10 cellular contexts compared by ENCODE assay signal in the genomic region with DNA sequence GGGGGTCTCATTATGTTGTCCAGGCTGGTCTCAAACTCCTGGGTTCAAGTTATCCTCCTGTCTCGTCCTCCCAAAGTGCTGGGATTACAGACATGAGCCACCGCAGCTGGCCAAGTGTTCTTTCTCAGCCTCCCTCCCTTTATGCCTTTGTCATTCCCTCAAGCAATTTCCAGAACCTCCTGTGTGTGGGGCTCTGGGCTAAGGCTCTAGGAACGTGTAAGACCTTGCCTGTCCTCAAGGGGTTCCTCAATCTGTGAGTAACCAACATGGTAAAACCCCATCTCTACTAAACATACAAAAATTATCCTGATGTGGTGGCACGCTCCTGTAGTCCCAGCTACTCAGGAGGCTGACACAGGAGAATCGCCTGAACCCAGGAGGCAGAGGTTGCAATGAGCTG. TPM values are rescaled to one million over a fixed set of nuclear protein-coding genes. Genes with fewer than 3 reads are reported as not detected.
A peak's percentile ranks its signal among the peaks of the same experiment; 100 is the strongest.
DNase-seq lines count a peak whose midpoint lies in the region; ATAC-seq and TF ChIP-seq lines count a peak whose summit lies in the region.
"Had no signal": no experiment of that assay in that cellular context is flagged by ENCODE, and none has a peak within 500 bp of the region (broad histone marks: within the 10 kb centered on the region; RNA-seq: fewer than 3 reads in every experiment).

No MANE protein-coding gene starts in this region.

- peaks cover 7% of the 10 kb centered on the region for H3K4me1 ChIP-seq in RWPE2 (ENCODE audit: insufficient read depth, poor library complexity, severe bottlenecking)
- H3K4me1 ChIP-seq in mesendoderm (ENCODE audit: control insufficient read depth, low read depth, low read length): no peaks in the 10 kb centered on the region

- no peaks in the 10 kb centered on the region for H3K36me3 ChIP-seq in RWPE2 (ENCODE audit: low read depth)
- H3K36me3 ChIP-seq in mesendoderm (ENCODE audit: control insufficient read depth, insufficient read depth, low read length): no peaks in the 10 kb centered on the region
- H3K36me3 ChIP-seq: MG63 had no signal

- no peak overlapping the region for H3K4me2 ChIP-seq in mesendoderm (ENCODE audit: low read length)

- H2BK5ac ChIP-seq in mesendoderm (ENCODE audit: low read length): no peak overlapping the region

- H3K4me3 ChIP-seq in RWPE2 (ENCODE audit: severe bottlenecking) (no peak overlapping the region), mesendoderm (ENCODE audit: low read length) (no peak overlapping the region)
- H3K4me3 ChIP-seq: MG63, mucosa of descending colon had no signal

- H3K4me3 Mint-ChIP-seq in T-helper 2 cell treated with Interferon-gamma antibody and Interleukin-4, amounts not matched to agents 5 μg/mL and 100 μg/mL, for 36 hours: no peak overlapping the region

- TF ChIP-seq CTCF in RWPE2 (IDR thresholded peaks at IDR 0.05; ENCODE audit: poor library complexity, severe bottlenecking): peak; percentile 14

- H3K27ac ChIP-seq in RWPE2 (ENCODE audit: poor library complexity, severe bottlenecking): no peak overlapping the region
- no peak overlapping the region for H3K27ac ChIP-seq in mesendoderm (ENCODE audit: low read depth, low read length)

- no peaks in the 10 kb centered on the region for H3K79me1 ChIP-seq in mesendoderm (ENCODE audit: low read length)

- no peak overlapping the region for H3K4ac ChIP-seq in mesendoderm (ENCODE audit: low read depth, low read length)

- H2BK120ac ChIP-seq in mesendoderm (ENCODE audit: low read depth, low read length): no peak overlapping the region

- no peak overlapping the region for H3K23ac ChIP-seq in mesendoderm (ENCODE audit: low read length)

- H3K27ac Mint-ChIP-seq in T-helper 2 cell treated with Interferon-gamma antibody and Interleukin-4, amounts not matched to agents 5 μg/mL and 100 μg/mL, for 36 hours: peak overlapping the region; percentile 20

- no peak overlapping the region for H2BK15ac ChIP-seq in mesendoderm (replicated peaks; ENCODE audit: low read depth)

- H3K56ac ChIP-seq in mesendoderm (ENCODE audit: low read length): no peak overlapping the region

- no peak overlapping the region for H2AK5ac ChIP-seq in mesendoderm (ENCODE audit: low read length)

- no peak overlapping the region for H3K9ac ChIP-seq in mesendoderm (ENCODE audit: low read length)

- no peak for DNase-seq in T-helper 2 cell treated with Interferon-gamma antibody and Interleukin-4, amounts not matched to agents 5 μg/mL and 100 μg/mL, for 36 hours (ENCODE audit: low spot score)
- no peak for DNase-seq in T-helper 2 cell
- DNase-seq in RWPE2 (ENCODE audit: low spot score): no peak
- peak; percentile 73 for DNase-seq in mesendoderm
- no peak for DNase-seq in nucleus accumbens (lab: John Stamatoyannopoulos, UW)
- DNase-seq: activated CD4-positive, CD25-positive, alpha-beta regulatory T cell; activated T-cell treated with anti-CD3 and anti-CD28 coated beads, Interleukin-2, amount 50 U/mL, for 48 hours; MG63; mucosa of descending colon had no signal

- no peaks in the 10 kb centered on the region for H3K36me3 Mint-ChIP-seq in T-helper 2 cell treated with Interferon-gamma antibody and Interleukin-4, amounts not matched to agents 5 μg/mL and 100 μg/mL, for 36 hours (ENCODE audit: low read depth)

- no peak overlapping the region for H4K5ac ChIP-seq in mesendoderm (ENCODE audit: low read length)

- H3K9me3 Mint-ChIP-seq in T-helper 2 cell treated with Interferon-gamma antibody and Interleukin-4, amounts not matched to agents 5 μg/mL and 100 μg/mL, for 36 hours: no peaks in the 10 kb centered on the region

- no peak overlapping the region for H4K8ac ChIP-seq in mesendoderm (ENCODE audit: low read depth, low read length)

- H3K4me1 Mint-ChIP-seq in T-helper 2 cell treated with Interferon-gamma antibody and Interleukin-4, amounts not matched to agents 5 μg/mL and 100 μg/mL, for 36 hours (ENCODE audit: low read depth): peaks cover 14% of the 10 kb centered on the region

- H3K9me3 ChIP-seq in RWPE2 (ENCODE audit: severe bottlenecking): no peaks in the 10 kb centered on the region
- H3K9me3 ChIP-seq: MG63, mucosa of descending colon had no signal

- H3K27me3 Mint-ChIP-seq in T-helper 2 cell treated with Interferon-gamma antibody and Interleukin-4, amounts not matched to agents 5 μg/mL and 100 μg/mL, for 36 hours (ENCODE audit: low read depth): peaks cover 3% of the 10 kb centered on the region

- H3K18ac ChIP-seq in mesendoderm (ENCODE audit: low read length): no peak overlapping the region

- no peaks in the 10 kb centered on the region for H3K79me2 ChIP-seq in mesendoderm (ENCODE audit: control insufficient read depth, insufficient read depth, low read length)

- peak; percentile 37; the same call in 2 of the 3 replicates for ATAC-seq in RWPE2 (ENCODE audit: low read depth)
- no peak for ATAC-seq in GM21576 (IDR thresholded peaks at IDR 0.05; ENCODE audit: unreplicated experiment)
- ATAC-seq: mucosa of descending colon had no signal

- H3K27me3 ChIP-seq in RWPE2 (ENCODE audit: insufficient read depth, poor library complexity, severe bottlenecking) (no peaks in the 10 kb centered on the region), mesendoderm (ENCODE audit: insufficient read depth, low read length, poor library complexity) (no peaks in the 10 kb centered on the region)
- H3K27me3 ChIP-seq: MG63 had no signal

- WGBS in mesendoderm (ENCODE audit: extremely low coverage, insufficient coverage, low lambda C conversion rate): no CpG with 5 or more reads among the region's 5 CpGs

RNA-seq across cellular contexts. Expression of gene SPACA4, which starts 15.5 kb away (rescaled TPM):
- polyA plus RNA-seq in mesendoderm (2013, experiment 1 of 2): not detected
- polyA plus RNA-seq in mesendoderm (2013, experiment 2 of 2): not detected

RNA-seq across cellular contexts. Expression of gene FAM83E, which starts 23.9 kb away (rescaled TPM):
- 1.4 TPM for polyA plus RNA-seq in mesendoderm (2013, experiment 1 of 2)
- 1.7 TPM for polyA plus RNA-seq in mesendoderm (2013, experiment 2 of 2)

RNA-seq across cellular contexts. Expression of gene RPL18, which starts 28.0 kb away (rescaled TPM):
- 1,890 TPM for polyA plus RNA-seq in mesendoderm (2013, experiment 1 of 2)
- 1,896 TPM for polyA plus RNA-seq in mesendoderm (2013, experiment 2 of 2)

RNA-seq across cellular contexts. Expression of gene SPHK2, which starts 28.3 kb away (rescaled TPM):
- polyA plus RNA-seq in mesendoderm (2013, experiment 1 of 2): 19.4 TPM
- 20.6 TPM for polyA plus RNA-seq in mesendoderm (2013, experiment 2 of 2)

RNA-seq across cellular contexts. Expression of gene SULT2B1, which starts 39.0 kb away (rescaled TPM):
- polyA plus RNA-seq in mesendoderm (2013, experiment 1 of 2): 0.14 TPM
- polyA plus RNA-seq in mesendoderm (2013, experiment 2 of 2): 0.24 TPM
